In the genomic region with DNA sequence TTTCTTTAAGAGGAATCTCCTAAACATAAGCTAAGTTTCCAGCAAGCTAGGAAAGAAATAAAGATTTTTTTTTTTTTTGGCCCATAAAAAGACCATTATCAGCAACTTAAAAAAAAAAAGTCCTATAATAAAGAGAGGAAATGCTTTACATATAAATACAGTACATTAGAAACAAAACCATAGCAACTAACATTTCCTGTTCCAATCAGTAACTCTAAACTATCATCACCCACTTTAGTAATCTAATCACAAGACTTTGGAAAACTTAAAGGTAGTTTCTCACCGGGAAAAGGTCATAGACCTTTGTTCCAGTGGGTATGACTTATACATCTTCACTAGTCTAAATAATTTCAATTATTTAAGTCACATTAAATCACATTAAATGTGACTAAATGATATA, we compare ENCODE assay signal across 18 cellular contexts.
"Had no signal": no experiment of that assay in that cellular context is flagged by ENCODE, and none has a peak within 500 bp of the region (broad histone marks: within the 10 kb centered on the region; RNA-seq: fewer than 3 reads in every experiment).

No MANE protein-coding gene starts in this region.

- H3K27me3 ChIP-seq: heart right ventricle, neural progenitor cell, spleen, testis had no signal

- H3K36me3 ChIP-seq: neural progenitor cell had no signal

- H3K4me1 ChIP-seq: neural progenitor cell, spleen, testis had no signal

- H3K4me3 ChIP-seq: heart right ventricle, lung, neural progenitor cell, spleen, testis had no signal

- H3K27ac ChIP-seq: heart right ventricle, neural progenitor cell, spleen, testis had no signal

- DNase-seq: activated CD4-positive, alpha-beta T cell treated with anti-CD3 and anti-CD28 coated beads for 36 hours; activated CD4-positive, alpha-beta T cell treated with anti-CD3 and anti-CD28 coated beads, Interleukin-2, amount 50 U/mL, for 48 hours; activated CD8-positive, alpha-beta memory T cell treated with anti-CD3 and anti-CD28 coated beads, Interleukin-2, amount 50 U/mL, for 48 hours; activated naive CD4-positive, alpha-beta T cell treated with Interleukin-2 at 50 U/mL for 16 hours; activated naive CD8-positive, alpha-beta T cell treated with anti-CD3 and anti-CD28 coated beads, Interleukin-2, amount 10 ng/mL, durations not matched to agents 7 days and 5 days; activated T-cell treated with anti-CD3 and anti-CD28 coated beads, Interleukin-2, amount 50 U/mL, for 4 hours; amygdala; cortex of kidney; heart right ventricle; naive thymus-derived CD8-positive, alpha-beta T cell; spleen; stimulated activated CD4-positive, alpha-beta T cell treated with anti-CD3 and anti-CD28 coated beads, Interleukin-4, amount 100 ng/mL, for 1 hour; stimulated activated naive CD4-positive, alpha-beta T cell; T1000; testis had no signal

- ATAC-seq: activated CD4-positive, alpha-beta T cell treated with anti-CD3 and anti-CD28 coated beads for 36 hours; activated T-cell treated with anti-CD3 and anti-CD28 coated beads, Interleukin-2, amount 50 U/mL, for 4 hours; heart right ventricle; naive thymus-derived CD8-positive, alpha-beta T cell; WTC11 had no signal

- H3K9me3 ChIP-seq: heart right ventricle, spleen, testis had no signal
